ENCODE assay signal across 2 cellular contexts in the genomic region with DNA sequence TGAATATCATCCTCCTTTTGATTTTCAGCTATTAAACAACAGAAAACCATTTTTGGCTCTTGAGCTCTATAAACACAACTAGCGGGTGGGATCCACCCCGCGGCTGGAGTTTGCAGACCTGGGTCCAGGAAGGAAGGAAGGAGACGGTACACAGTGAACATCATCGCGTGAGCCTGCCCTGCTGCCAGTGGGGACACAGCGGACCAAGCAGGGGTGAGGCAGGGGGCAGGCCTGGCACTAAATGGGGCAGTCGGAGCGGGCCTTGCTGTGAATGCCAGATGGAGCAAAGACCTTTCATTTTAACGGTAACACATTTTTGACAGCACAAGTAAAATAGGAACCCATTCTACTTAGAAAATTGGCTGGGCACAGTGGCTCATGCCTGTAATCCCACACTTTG.
TF ChIP-seq lines count a peak whose summit lies in the region.

No MANE protein-coding gene starts in this region.

TF ChIP-seq in GM23338, 12 proteins besides CTCF, POLR2A, EP300 and RAD21:
- TF ChIP-seq, protein P1, sequence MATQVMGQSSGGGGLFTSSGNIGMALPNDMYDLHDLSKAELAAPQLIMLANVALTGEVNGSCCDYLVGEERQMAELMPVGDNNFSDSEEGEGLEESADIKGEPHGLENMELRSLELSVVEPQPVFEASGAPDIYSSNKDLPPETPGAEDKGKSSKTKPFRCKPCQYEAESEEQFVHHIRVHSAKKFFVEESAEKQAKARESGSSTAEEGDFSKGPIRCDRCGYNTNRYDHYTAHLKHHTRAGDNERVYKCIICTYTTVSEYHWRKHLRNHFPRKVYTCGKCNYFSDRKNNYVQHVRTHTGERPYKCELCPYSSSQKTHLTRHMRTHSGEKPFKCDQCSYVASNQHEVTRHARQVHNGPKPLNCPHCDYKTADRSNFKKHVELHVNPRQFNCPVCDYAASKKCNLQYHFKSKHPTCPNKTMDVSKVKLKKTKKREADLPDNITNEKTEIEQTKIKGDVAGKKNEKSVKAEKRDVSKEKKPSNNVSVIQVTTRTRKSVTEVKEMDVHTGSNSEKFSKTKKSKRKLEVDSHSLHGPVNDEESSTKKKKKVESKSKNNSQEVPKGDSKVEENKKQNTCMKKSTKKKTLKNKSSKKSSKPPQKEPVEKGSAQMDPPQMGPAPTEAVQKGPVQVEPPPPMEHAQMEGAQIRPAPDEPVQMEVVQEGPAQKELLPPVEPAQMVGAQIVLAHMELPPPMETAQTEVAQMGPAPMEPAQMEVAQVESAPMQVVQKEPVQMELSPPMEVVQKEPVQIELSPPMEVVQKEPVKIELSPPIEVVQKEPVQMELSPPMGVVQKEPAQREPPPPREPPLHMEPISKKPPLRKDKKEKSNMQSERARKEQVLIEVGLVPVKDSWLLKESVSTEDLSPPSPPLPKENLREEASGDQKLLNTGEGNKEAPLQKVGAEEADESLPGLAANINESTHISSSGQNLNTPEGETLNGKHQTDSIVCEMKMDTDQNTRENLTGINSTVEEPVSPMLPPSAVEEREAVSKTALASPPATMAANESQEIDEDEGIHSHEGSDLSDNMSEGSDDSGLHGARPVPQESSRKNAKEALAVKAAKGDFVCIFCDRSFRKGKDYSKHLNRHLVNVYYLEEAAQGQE (IDR thresholded peaks at IDR 0.05; ENCODE audit: unreplicated experiment) = no peak
- no peak for TF ChIP-seq ETS1 (IDR thresholded peaks at IDR 0.05)
- TF ChIP-seq NANOG (IDR thresholded peaks at IDR 0.05; ENCODE audit: borderline replicate concordance) = no peak
- no peak for TF ChIP-seq EZH2phosphoT487 (IDR thresholded peaks at IDR 0.05; ENCODE audit: unreplicated experiment)
- no peak for TF ChIP-seq STAT1 (IDR thresholded peaks at IDR 0.05; ENCODE audit: unreplicated experiment)
- no peak for TF ChIP-seq ZNF462 (CRISPR knock-in tag; IDR thresholded peaks at IDR 0.05)
- TF ChIP-seq POLR2AphosphoS5 (IDR thresholded peaks at IDR 0.05; ENCODE audit: low read depth) = no peak
- no peak for TF ChIP-seq JUNB (IDR thresholded peaks at IDR 0.05; ENCODE audit: unreplicated experiment)
- TF ChIP-seq ZNF331 (CRISPR knock-in tag; IDR thresholded peaks at IDR 0.05; ENCODE audit: low read depth) = no peak
- TF ChIP-seq EZH2 (IDR thresholded peaks at IDR 0.05; ENCODE audit: low read depth, unreplicated experiment) = no peak
TF ChIP-seq in GM23338: peak in this region for 0.

TF ChIP-seq in H1, 55 proteins besides CTCF, POLR2A, EP300 and RAD21:
- no peak for TF ChIP-seq E2F6 (IDR thresholded peaks at IDR 0.05)
- TF ChIP-seq CBX5 (IDR thresholded peaks at IDR 0.05; ENCODE audit: low read depth, low read length) = no peak
- no peak for TF ChIP-seq CREB1 (IDR thresholded peaks at IDR 0.05)
- TF ChIP-seq BACH1 (IDR thresholded peaks at IDR 0.05; ENCODE audit: low read length) = no peak
- no peak for TF ChIP-seq ZNF274 (IDR thresholded peaks at IDR 0.05; ENCODE audit: borderline replicate concordance, extremely low read depth, low read length)
- no peak for TF ChIP-seq TAF1 (IDR thresholded peaks at IDR 0.05; ENCODE audit: low read depth, low read length)
- no peak for TF ChIP-seq SRF (IDR thresholded peaks at IDR 0.05; ENCODE audit: low read depth, low read length)
- no peak for TF ChIP-seq SIX5 (IDR thresholded peaks at IDR 0.05; ENCODE audit: low read depth, low read length)
- no peak for TF ChIP-seq TBP (IDR thresholded peaks at IDR 0.05; ENCODE audit: low read depth, low read length)
- no peak for TF ChIP-seq ATF3 (IDR thresholded peaks at IDR 0.05; ENCODE audit: insufficient read depth, low read depth, low read length)
- no peak for TF ChIP-seq CHD2 (IDR thresholded peaks at IDR 0.05; ENCODE audit: low read length)
- no peak for TF ChIP-seq USF2 (IDR thresholded peaks at IDR 0.05; ENCODE audit: low read length)
- no peak for TF ChIP-seq YY1 (IDR thresholded peaks at IDR 0.05; ENCODE audit: low read depth, low read length)
- no peak for TF ChIP-seq PHF8 (conservative IDR thresholded peaks at IDR 0.05; ENCODE audit: low read depth, low read length)
